9 cellular contexts compared by ENCODE assay signal in genomic region chr15:60370105-60370803, GRCh38. TPM values are rescaled to one million over a fixed set of nuclear protein-coding genes. Genes with fewer than 3 reads are reported as not detected.
DNase-seq lines count a peak whose midpoint lies in the region; ATAC-seq, FAIRE-seq and TF ChIP-seq lines count a peak whose summit lies in the region.
"Had no signal": no experiment of that assay in that cellular context is flagged by ENCODE, and none has a peak within 500 bp of the region (broad histone marks: within the 10 kb centered on the region; RNA-seq: fewer than 3 reads in every experiment).

No MANE protein-coding gene starts in this region.

- H3K27ac ChIP-seq in CD4-positive, alpha-beta memory T cell (ENCODE audit: low read depth, low read length): no peak overlapping the region
- H3K27ac ChIP-seq in pancreas: peak overlapping the region in 3 of 4 donors; percentile 33 to 81 (median 48)

- H3K9me3 Mint-ChIP-seq in CD4-positive, alpha-beta memory T cell: peaks cover 0 to 2% (median 0%) of the 10 kb centered on the region in 8 donors

- peaks cover 23 to 52% of the 10 kb centered on the region in 2 donors for H3K36me3 Mint-ChIP-seq in CD4-positive, alpha-beta memory T cell

- peak overlapping the region in 6 of 7 donors; percentile 26 to 91 (median 63) for H3K27ac Mint-ChIP-seq in CD4-positive, alpha-beta memory T cell

- peak; percentile 21 for ATAC-seq in SK-N-SH treated with all-trans-retinoic acid at 6 μM for 48 hours
- peak in 1 of 4 donors; percentile 4 for ATAC-seq in pancreas

- no peaks in the 10 kb centered on the region for H3K27me3 Mint-ChIP-seq in CD4-positive, alpha-beta memory T cell

- H3K4me1 ChIP-seq in CD4-positive, alpha-beta memory T cell (ENCODE audit: insufficient read depth, low read length): peaks cover 5% of the 10 kb centered on the region
- peaks cover 5 to 21% (median 13%) of the 10 kb centered on the region in 3 donors for H3K4me1 ChIP-seq in pancreas

- H3K4me1 Mint-ChIP-seq in CD4-positive, alpha-beta memory T cell: peaks cover 11 to 21% (median 18%) of the 10 kb centered on the region in 4 donors

- FAIRE-seq in pancreas (lab: Jason Lieb, UNC) (no peak), GM12892 (lab: Jason Lieb, UNC) (no peak)

- 72 to 77% methylated on average over 7 of the region's 7 CpGs for WGBS in pancreas, 2 donors

- TF ChIP-seq CTCF in fibroblast of the aortic adventitia (IDR thresholded peaks at IDR 0.05; ENCODE audit: insufficient read depth, low read length) (no peak), pancreas (IDR thresholded peaks at IDR 0.05) (no peak)

- POLR2A ChIA-PET in CD4-positive, alpha-beta memory T cell (lab: Charles Lee; ENCODE audit: partially characterized antibody): interaction anchor here (0.9 kb wide), 1 partner anchor 28 kb away, joined by 3 read pairs; the partner anchor contains the start of gene ANXA2

- no peak overlapping the region for H3K4me3 Mint-ChIP-seq in CD4-positive, alpha-beta memory T cell

- H3K27me3 ChIP-seq in CD4-positive, alpha-beta memory T cell (ENCODE audit: insufficient read depth, low read length): no peaks in the 10 kb centered on the region
- H3K27me3 ChIP-seq in pancreas: no peaks in the 10 kb centered on the region

- H3K36me3 ChIP-seq in CD4-positive, alpha-beta memory T cell (ENCODE audit: insufficient read depth, low read length): peaks cover 30% of the 10 kb centered on the region
- no peaks in the 10 kb centered on the region for H3K36me3 ChIP-seq in pancreas

- CTCF ChIA-PET in CD4-positive, alpha-beta memory T cell (lab: Charles Lee; ENCODE audit: partially characterized antibody): interaction anchor here (0.7 kb wide), 1 partner anchor 10 kb away, joined by 3 read pairs; no protein-coding TSS in a partner anchor

- no peak for TF ChIP-seq POLR2A in GM12892 (IDR thresholded peaks at IDR 0.05; ENCODE audit: low read depth, low read length)

- no peak for DNase-seq in CD4-positive, alpha-beta memory T cell
- peak; percentile 68 for DNase-seq in fibroblast of the aortic adventitia (ENCODE audit: low read depth)
- no peak for DNase-seq in pancreas
- no peak for DNase-seq in NCI-H748 (lab: John Stamatoyannopoulos, UW; ENCODE audit: unreplicated experiment)
- no peak for DNase-seq in NCI-H446 treated with DMSO at 0.1 percent for 48 hours (lab: John Stamatoyannopoulos, UW)
- DNase-seq in GM12892 (ENCODE audit: insufficient read length): no peak
- no peak for DNase-seq in medulla oblongata (ENCODE audit: extremely low spot score)
- DNase-seq: stimulated activated CD4-positive, alpha-beta T cell treated with anti-CD3 and anti-CD28 coated beads, Interleukin-4, amount 100 ng/mL, for 1 hour had no signal

- intact Hi-C loops in CD4-positive, alpha-beta memory T cell (cut with micrococcal nuclease): no loop called here
- intact Hi-C loops in pancreas (cut with DNase I): no loop called here

- no peaks in the 10 kb centered on the region for H3K9me3 ChIP-seq in CD4-positive, alpha-beta memory T cell (ENCODE audit: control insufficient read depth in 1 of 2, low read length in 2 of 2)
- H3K9me3 ChIP-seq in pancreas: no peaks in the 10 kb centered on the region

- no peak overlapping the region for H3K4me3 ChIP-seq in CD4-positive, alpha-beta memory T cell (ENCODE audit: low read length in 2 of 2)
- H3K4me3 ChIP-seq in fibroblast of the aortic adventitia (ENCODE audit: low read depth, low read length): no peak overlapping the region
- H3K4me3 ChIP-seq in pancreas: no peak overlapping the region

TF ChIP-seq in SK-N-SH treated with all-trans-retinoic acid at 6 μM for 48 hours, 23 proteins besides CTCF, POLR2A, EP300 and RAD21:
- TF ChIP-seq ZFP30 (CRISPR knock-in tag; IDR thresholded peaks at IDR 0.05): no peak
- TF ChIP-seq CSDC2 (CRISPR knock-in tag; IDR thresholded peaks at IDR 0.05): 0 out of 2 replicates have a peak, but pooled peaks have one; percentile 14
- peak; percentile 53; the same call in 1 of the 2 replicates for TF ChIP-seq ZC3H10 (CRISPR knock-in tag; IDR thresholded peaks at IDR 0.05)
- no peak for TF ChIP-seq TCF4 (CRISPR knock-in tag; IDR thresholded peaks at IDR 0.05; ENCODE audit: borderline replicate concordance)
- 0 out of 2 replicates have a peak, but pooled peaks have one; percentile 24 for TF ChIP-seq OSR1 (CRISPR knock-in tag; IDR thresholded peaks at IDR 0.05)
- TF ChIP-seq RARB (CRISPR knock-in tag; IDR thresholded peaks at IDR 0.05): peak; percentile 68; the same call in 1 of the 2 replicates
- TF ChIP-seq TOX (CRISPR knock-in tag; IDR thresholded peaks at IDR 0.05; ENCODE audit: borderline replicate concordance): peak; percentile 82
- TF ChIP-seq POU6F1 (CRISPR knock-in tag; IDR thresholded peaks at IDR 0.05; ENCODE audit: borderline replicate concordance, low read depth): no peak
TF ChIP-seq in SK-N-SH treated with all-trans-retinoic acid at 6 μM for 48 hours: peak in this region for 5.

RNA-seq across cellular contexts. Expression of gene ANXA2, which starts 27.5 kb away (rescaled TPM):
- total RNA-seq in CD4-positive, alpha-beta memory T cell: 100 to 1,000 TPM; 148 to 160 TPM
- 100 to 1,000 TPM; 561 to 682 TPM for polyA plus RNA-seq in CD4-positive, alpha-beta memory T cell
- total RNA-seq in fibroblast of the aortic adventitia (ENCODE audit: low replicate concordance): 2,605 and 3,136 TPM in 2 replicates
- total RNA-seq in pancreas: 100 to 1,000 TPM; 123 to 476 (median 204) TPM
- polyA plus RNA-seq in pancreas: 100 to 1,000 TPM; 296 to 336 TPM
- 79.4 TPM for polyA plus RNA-seq in GM12892 (2012; ENCODE audit: missing spikeins)
